ENCODE assay signal across 24 cellular contexts in genomic region chr17:7101531-7101930, GRCh38. TPM values are rescaled to one million over a fixed set of nuclear protein-coding genes. Genes with fewer than 3 reads are reported as not detected.
DNase-seq lines count a peak whose midpoint lies in the region; ATAC-seq and TF ChIP-seq lines count a peak whose summit lies in the region.
"Had no signal": no experiment of that assay in that cellular context is flagged by ENCODE, and none has a peak within 500 bp of the region (broad histone marks: within the 10 kb centered on the region; RNA-seq: fewer than 3 reads in every experiment).

No MANE protein-coding gene starts in this region.

- H3K4me3 Mint-ChIP-seq in CD14-positive monocyte (no peak overlapping the region), endodermal cell (peak overlapping the region; percentile 4)
- H3K4me3 Mint-ChIP-seq: B cell; CD4-positive, CD25-positive, alpha-beta regulatory T cell; H9 had no signal

- H3K4me1 ChIP-seq in endodermal cell (ENCODE audit: control insufficient read depth, insufficient read depth, low read length) (no peaks in the 10 kb centered on the region), right lobe of liver (peaks cover 0 to 11% (median 0%) of the 10 kb centered on the region in 4 donors)

- peak in 3 of 4 donors; percentile 8 to 31 (median 15) for ATAC-seq in right lobe of liver
- ATAC-seq in GM21360 (IDR thresholded peaks at IDR 0.05; ENCODE audit: unreplicated experiment): no peak
- no peak for ATAC-seq in HG03097 (IDR thresholded peaks at IDR 0.05; ENCODE audit: low FRiP score, unreplicated experiment)
- ATAC-seq: GM12878 had no signal

- CTCF ChIA-PET in HEK293T (lab: Yijun Ruan, JAX): interaction anchor here (0.6 kb wide), 1 partner anchor 34 kb away, joined by 10 read pairs; no protein-coding TSS in a partner anchor

- intact Hi-C loops in CD14-positive monocyte (cut with micrococcal nuclease): no loop called here
- intact Hi-C loops in right lobe of liver (cut with DNase I): no loop called here

- DNase-seq in CD14-positive monocyte (ENCODE audit: low spot score) (no peak), HEK293T (ENCODE audit: extremely low spot score) (peak; percentile 3), endodermal cell (no peak), right lobe of liver (no peak), NCI-H146 treated with DMSO at 0.1 percent for 48 hours (lab: John Stamatoyannopoulos, UW; ENCODE audit: unreplicated experiment) (no peak)
- DNase-seq: CD4-positive, CD25-positive, alpha-beta regulatory T cell; CD8-positive, alpha-beta memory T cell; COR-L47; DMS 273 treated with DMSO at 0.1 percent for 48 hours; DMS53; DND-41; EL; H9; KBM-7 had no signal

- H3K27ac Mint-ChIP-seq in CD14-positive monocyte: peak overlapping the region in 6 of 7 donors; percentile 4 to 78 (median 42)
- H3K27ac Mint-ChIP-seq in endodermal cell: no peak overlapping the region
- H3K27ac Mint-ChIP-seq: H9, IgD-negative memory B cell had no signal

- H3K27me3 ChIP-seq in endodermal cell (ENCODE audit: control insufficient read depth, insufficient read depth, low read length, poor library complexity, severe bottlenecking) (no peaks in the 10 kb centered on the region), right lobe of liver (no peaks in the 10 kb centered on the region)

- peaks cover 35 to 56% of the 10 kb centered on the region in 2 donors for H3K36me3 Mint-ChIP-seq in CD14-positive monocyte
- H3K36me3 Mint-ChIP-seq in endodermal cell (ENCODE audit: low read depth): no peaks in the 10 kb centered on the region
- H3K36me3 Mint-ChIP-seq: CD4-positive, CD25-positive, alpha-beta regulatory T cell; CD8-positive, alpha-beta memory T cell; IgD-negative memory B cell had no signal

- H3K36me3 ChIP-seq in endodermal cell (ENCODE audit: control insufficient read depth, insufficient read depth, low read length): no peaks in the 10 kb centered on the region
- H3K36me3 ChIP-seq in right lobe of liver: peaks cover 0 to 36% (median 14%) of the 10 kb centered on the region in 4 donors

- WGBS in endodermal cell (ENCODE audit: insufficient coverage in 1 of 2, insufficient read length in 1 of 2), 2 experiments: 92 to 94% methylated on average over 11 to 14 of the region's 14 CpGs
- 82% methylated on average over 13 of the region's 14 CpGs for WGBS in right lobe of liver (ENCODE audit: insufficient coverage, low coverage, low lambda C conversion rate, missing lambda C conversion rate)

- H3K9me3 Mint-ChIP-seq in CD14-positive monocyte (no peaks in the 10 kb centered on the region), endodermal cell (peaks cover 2% of the 10 kb centered on the region)
- H3K9me3 Mint-ChIP-seq: CD4-positive, CD25-positive, alpha-beta regulatory T cell; CD8-positive, alpha-beta memory T cell; H9; IgD-negative memory B cell had no signal

- TF ChIP-seq CTCF in CD14-positive monocyte (IDR thresholded peaks at IDR 0.05): no peak
- no peak for TF ChIP-seq CTCF in endodermal cell (conservative IDR thresholded peaks at IDR 0.05)
- no peak for TF ChIP-seq CTCF in right lobe of liver (IDR thresholded peaks at IDR 0.05)

- H3K9ac ChIP-seq in endodermal cell (ENCODE audit: extremely low read depth, low read length, poor library complexity, severe bottlenecking): no peak overlapping the region
- H3K9ac ChIP-seq: BLaER1 treated with 17β-estradiol and CSF1 and Interleukin-3, amounts not matched to agents 10 nM and 100 nM had no signal

- H3K9me3 ChIP-seq in endodermal cell (ENCODE audit: control insufficient read depth, low read length) (no peaks in the 10 kb centered on the region), right lobe of liver (no peaks in the 10 kb centered on the region)

- TF ChIP-seq POLR2A in right lobe of liver (IDR thresholded peaks at IDR 0.05): no peak

- H3K27me3 Mint-ChIP-seq in CD14-positive monocyte (ENCODE audit: low read depth in 3 of 3) (peaks cover 0 to 2% (median 0%) of the 10 kb centered on the region in 3 donors), endodermal cell (ENCODE audit: insufficient read depth) (peaks cover 37% of the 10 kb centered on the region)

- H3K4me1 Mint-ChIP-seq in CD14-positive monocyte: peaks cover 49% of the 10 kb centered on the region
- no peaks in the 10 kb centered on the region for H3K4me1 Mint-ChIP-seq in endodermal cell
- H3K4me1 Mint-ChIP-seq: CD4-positive, CD25-positive, alpha-beta regulatory T cell; CD8-positive, alpha-beta memory T cell; H9 had no signal

- H3K4me3 ChIP-seq in endodermal cell (ENCODE audit: low read length) (no peak overlapping the region), right lobe of liver (no peak overlapping the region)
- H3K4me3 ChIP-seq: BLaER1 treated with 17β-estradiol and CSF1 and Interleukin-3, amounts not matched to agents 10 nM and 100 nM; GM12878 had no signal

- no peak overlapping the region for H3K27ac ChIP-seq in endodermal cell (ENCODE audit: low read depth, low read length)
- no peak overlapping the region for H3K27ac ChIP-seq in right lobe of liver
- H3K27ac ChIP-seq: BLaER1 treated with 17β-estradiol and CSF1 and Interleukin-3, amounts not matched to agents 10 nM and 100 nM; HL-60 had no signal

- POLR2A ChIA-PET in HEK293T (lab: Yijun Ruan, JAX): no interaction called here

TF ChIP-seq in HEK293T, 16 proteins besides CTCF, POLR2A, EP300 and RAD21:
- no peak for TF ChIP-seq FOXM1 (IDR thresholded peaks at IDR 0.05; ENCODE audit: borderline replicate concordance)
- no peak for TF ChIP-seq SUZ12 (IDR thresholded peaks at IDR 0.05)
- TF ChIP-seq L3MBTL2 (conservative IDR thresholded peaks at IDR 0.05): no peak
- no peak for TF ChIP-seq ZNF384 (IDR thresholded peaks at IDR 0.05)
- TF ChIP-seq TARDBP (IDR thresholded peaks at IDR 0.05): no peak
- TF ChIP-seq SP1 (IDR thresholded peaks at IDR 0.05): no peak
- TF ChIP-seq CTBP1 (IDR thresholded peaks at IDR 0.05; ENCODE audit: borderline replicate concordance): no peak
- TF ChIP-seq HDGF (IDR thresholded peaks at IDR 0.05; ENCODE audit: borderline replicate concordance): no peak
- no peak for TF ChIP-seq ARNT (IDR thresholded peaks at IDR 0.05)
- no peak for TF ChIP-seq ELF4 (IDR thresholded peaks at IDR 0.05)
- no peak for TF ChIP-seq FOXA1 (IDR thresholded peaks at IDR 0.05)
- no peak for TF ChIP-seq PKNOX1 (IDR thresholded peaks at IDR 0.05)
- TF ChIP-seq BHLHE40 (IDR thresholded peaks at IDR 0.05; ENCODE audit: borderline replicate concordance): no peak
- TF ChIP-seq LEF1 (IDR thresholded peaks at IDR 0.05; ENCODE audit: borderline replicate concordance): no peak
- no peak for TF ChIP-seq NFRKB (IDR thresholded peaks at IDR 0.05)
- TF ChIP-seq FOXK2 (IDR thresholded peaks at IDR 0.05): no peak
TF ChIP-seq in HEK293T: peak in this region for 0.

RNA-seq across cellular contexts. Expression of gene ASGR2, which starts 13.1 kb away (rescaled TPM):
- polyA plus RNA-seq in CD14-positive monocyte: 10 to 100 TPM; 53.3 to 78.3 TPM
- total RNA-seq in endodermal cell (under 1 TPM in 1 of 2 donors, not detected in 1; 0.44 TPM), right lobe of liver (100 to 1,000 TPM; 412 to 553 (median 461) TPM)
- polyA plus RNA-seq in endodermal cell (2013, experiment 1 of 2): 0.46 TPM
- polyA plus RNA-seq in endodermal cell (2013, experiment 2 of 2): 0.41 TPM
- total RNA-seq: A172; B cell; CD4-positive, CD25-positive, alpha-beta regulatory T cell; CD8-positive, alpha-beta memory T cell; G401; GM12878; H1; H9 had no signal
- polyA plus RNA-seq: CD4-positive, CD25-positive, alpha-beta regulatory T cell; CD8-positive, alpha-beta memory T cell; GM12878 had no signal

RNA-seq across cellular contexts. Expression of gene CLEC10A, which starts 21.5 kb away (rescaled TPM):
- 10 to 100 TPM; 22.7 to 61.9 TPM for polyA plus RNA-seq in CD14-positive monocyte
- total RNA-seq in endodermal cell (not detected), right lobe of liver (1 to 10 TPM in 4 of 6 experiments, under 1 TPM in 2; 0.77 to 2.6 (median 1.5) TPM)
- polyA plus RNA-seq in endodermal cell (2013, experiment 1 of 2): 0.50 TPM
- 0.54 TPM for polyA plus RNA-seq in endodermal cell (2013, experiment 2 of 2)
- total RNA-seq: A172; B cell; CD4-positive, CD25-positive, alpha-beta regulatory T cell; G401; GM12878; H1; H9 had no signal
- polyA plus RNA-seq: CD4-positive, CD25-positive, alpha-beta regulatory T cell; CD8-positive, alpha-beta memory T cell; GM12878; H1; IgD-negative memory B cell had no signal

RNA-seq across cellular contexts. Expression of gene SLC16A11, which starts 57.6 kb away (rescaled TPM):
- not detected for polyA plus RNA-seq in CD14-positive monocyte
- total RNA-seq in endodermal cell (under 1 TPM; 0.24 to 0.44 TPM), right lobe of liver (10 to 100 TPM in 1 of 6 experiments, 1 to 10 TPM in 4, under 1 TPM in 1; 0.84 to 10.2 (median 2.4) TPM)
- polyA plus RNA-seq in endodermal cell (2013, experiment 1 of 2): 0.43 TPM
- 0.54 TPM for polyA plus RNA-seq in endodermal cell (2013, experiment 2 of 2)
- total RNA-seq: A172, G401 had no signal

Comparison
In these comparisons a context has a peak if more than half of its experiments do, and no peak if none do; other contexts are left out.
1. ATAC-seq: peak in right lobe of liver (3 of 4); none in GM21360 (single experiment) and HG03097 (single experiment).
2. RNA of gene ASGR2, which starts 13.1 kb away (total RNA-seq): 412 to 553 TPM in right lobe of liver; 0.44 TPM in endodermal cell; every median in the first group is over 100 times any median in the second.